In genomic region chr4:6732441-6733357, GRCh38 we compare ENCODE assay signal across 1 cellular context.
TF ChIP-seq lines count a peak whose summit lies in the region.

No MANE protein-coding gene starts in this region.

TF ChIP-seq in K562, 482 proteins besides CTCF, POLR2A, EP300 and RAD21 (continued from another document and continues in another):
- no peak for TF ChIP-seq SFPQ (IDR thresholded peaks at IDR 0.05; ENCODE audit: low read depth, low read length)
- no peak for TF ChIP-seq NCOA4 (IDR thresholded peaks at IDR 0.05; ENCODE audit: partially characterized antibody)
- TF ChIP-seq CXXC5 (CRISPR knock-in tag; IDR thresholded peaks at IDR 0.05), result peak; percentile 90
- TF ChIP-seq ZNF512 (tag; IDR thresholded peaks at IDR 0.05), result no peak
- no peak for TF ChIP-seq CHD2 (IDR thresholded peaks at IDR 0.05; ENCODE audit: low read depth, low read length)
- TF ChIP-seq HINFP (tag; conservative IDR thresholded peaks at IDR 0.05; ENCODE audit: low read depth), result peak; percentile 14
- no peak for TF ChIP-seq ETV5 (CRISPR knock-in tag; IDR thresholded peaks at IDR 0.05; ENCODE audit: low read depth)
- TF ChIP-seq THAP7 (CRISPR knock-in tag; IDR thresholded peaks at IDR 0.05), result no peak
- TF ChIP-seq L3MBTL2 (IDR thresholded peaks at IDR 0.05), result peak; percentile 95
- TF ChIP-seq ATF2 (CRISPR knock-in tag; IDR thresholded peaks at IDR 0.05), result no peak
- TF ChIP-seq MEF2A (IDR thresholded peaks at IDR 0.05; ENCODE audit: control insufficient read depth, low read depth, low read length), result no peak
- TF ChIP-seq FIP1L1 (IDR thresholded peaks at IDR 0.05; ENCODE audit: low read depth, low read length, poor library complexity, severe bottlenecking), result no peak
- no peak for TF ChIP-seq ZNF398 (CRISPR knock-in tag; IDR thresholded peaks at IDR 0.05)
- no peak for TF ChIP-seq ZBTB2 (IDR thresholded peaks at IDR 0.05)
- TF ChIP-seq ZNF3 (CRISPR knock-in tag; IDR thresholded peaks at IDR 0.05), result no peak
- TF ChIP-seq EGR1 (conservative IDR thresholded peaks at IDR 0.05), result peak; percentile 89
- peak; percentile 66 for TF ChIP-seq POLR2B (IDR thresholded peaks at IDR 0.05; ENCODE audit: low read depth, partially characterized antibody)
- TF ChIP-seq JUND (IDR thresholded peaks at IDR 0.05; ENCODE audit: borderline replicate concordance, low read depth, low read length), result peak; percentile 89
- peak; percentile 89; the same call in 1 of the 3 replicates for TF ChIP-seq JUND (tag; IDR thresholded peaks at IDR 0.05; ENCODE audit: borderline replicate concordance, low read depth, low read length)
- 0 out of 2 replicates have a peak, but pooled peaks have one; percentile 62 for TF ChIP-seq FOXJ2 (tag; IDR thresholded peaks at IDR 0.05)
- TF ChIP-seq CREB3L1 (IDR thresholded peaks at IDR 0.05; ENCODE audit: borderline replicate concordance, low read depth), result no peak
- TF ChIP-seq CREB5 (CRISPR knock-in tag; IDR thresholded peaks at IDR 0.05), result peak; percentile 58; the same call in 1 of the 2 replicates
- TF ChIP-seq TEAD4 (IDR thresholded peaks at IDR 0.05; ENCODE audit: low read length), result peak; percentile 64
- no peak for TF ChIP-seq TEAD4 (CRISPR knock-in tag; IDR thresholded peaks at IDR 0.05; ENCODE audit: borderline replicate concordance)
- TF ChIP-seq ZNF324 (CRISPR knock-in tag; IDR thresholded peaks at IDR 0.05), result no peak
- TF ChIP-seq POLR2AphosphoS5 (IDR thresholded peaks at IDR 0.05; ENCODE audit: control insufficient read depth, insufficient read depth, low read depth, low read length), result peak; percentile 76
- no peak for TF ChIP-seq BCOR (IDR thresholded peaks at IDR 0.05)
- no peak for TF ChIP-seq SETDB1 (IDR thresholded peaks at IDR 0.05; ENCODE audit: low read length)
- no peak for TF ChIP-seq MYBL2 (IDR thresholded peaks at IDR 0.05; ENCODE audit: low read depth)
- no peak for TF ChIP-seq MYBL2 (CRISPR knock-in tag; IDR thresholded peaks at IDR 0.05; ENCODE audit: borderline replicate concordance)
- TF ChIP-seq DLX4 (CRISPR knock-in tag; IDR thresholded peaks at IDR 0.05), result no peak
- TF ChIP-seq ZNF24 (IDR thresholded peaks at IDR 0.05), result no peak
- no peak for TF ChIP-seq ATF1 (CRISPR knock-in tag; IDR thresholded peaks at IDR 0.05)
- peak; percentile 67 for TF ChIP-seq ATF1 (tag; IDR thresholded peaks at IDR 0.05)
- no peak for TF ChIP-seq CEBPZ (IDR thresholded peaks at IDR 0.05; ENCODE audit: borderline replicate concordance, low read depth, low read length)
- TF ChIP-seq GTF2E2 (tag; IDR thresholded peaks at IDR 0.05), result no peak
- TF ChIP-seq NBN (IDR thresholded peaks at IDR 0.05; ENCODE audit: low read depth), result peak; percentile 67; the same call in 1 of the 2 replicates
- no peak for TF ChIP-seq HOXB6 (CRISPR knock-in tag; IDR thresholded peaks at IDR 0.05; ENCODE audit: borderline replicate concordance)
- peak in 1 of 2 experiments; percentile 78; a peak in 1 of 4 replicates for TF ChIP-seq UBTF (IDR thresholded peaks at IDR 0.05; ENCODE audit: borderline replicate concordance in 1 of 2, low read depth in 2 of 2, low read length in 2 of 2)
- no peak for TF ChIP-seq KHSRP (IDR thresholded peaks at IDR 0.05)
- 0 out of 2 replicates have a peak, but pooled peaks have one; percentile 11 for TF ChIP-seq E2F3 (CRISPR knock-in tag; IDR thresholded peaks at IDR 0.05)
